1 cellular context compared by ENCODE assay signal in the genomic region with DNA sequence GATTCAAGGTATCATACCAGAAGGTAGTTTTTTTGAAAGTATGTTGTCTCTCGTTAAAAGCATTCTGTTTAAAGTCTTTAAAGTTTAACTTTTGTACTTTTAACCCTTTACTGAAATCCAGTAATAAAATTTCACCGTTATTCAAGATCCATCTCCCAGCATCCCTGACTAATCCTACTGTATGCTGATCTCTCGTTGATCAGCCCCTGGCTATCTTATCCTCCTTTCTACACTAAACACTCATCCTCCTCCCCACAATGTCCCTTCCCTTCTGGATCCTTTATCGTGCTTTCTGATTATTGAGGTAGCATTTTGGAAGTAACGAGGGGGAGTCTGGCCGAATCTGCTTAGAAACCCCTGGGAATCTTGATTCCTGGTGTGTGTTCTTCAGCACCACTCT.
TF ChIP-seq lines count a peak whose summit lies in the region.

No MANE protein-coding gene starts in this region.

TF ChIP-seq in HepG2, 621 proteins besides CTCF, POLR2A, EP300 and RAD21:
- TF ChIP-seq, protein P1, sequence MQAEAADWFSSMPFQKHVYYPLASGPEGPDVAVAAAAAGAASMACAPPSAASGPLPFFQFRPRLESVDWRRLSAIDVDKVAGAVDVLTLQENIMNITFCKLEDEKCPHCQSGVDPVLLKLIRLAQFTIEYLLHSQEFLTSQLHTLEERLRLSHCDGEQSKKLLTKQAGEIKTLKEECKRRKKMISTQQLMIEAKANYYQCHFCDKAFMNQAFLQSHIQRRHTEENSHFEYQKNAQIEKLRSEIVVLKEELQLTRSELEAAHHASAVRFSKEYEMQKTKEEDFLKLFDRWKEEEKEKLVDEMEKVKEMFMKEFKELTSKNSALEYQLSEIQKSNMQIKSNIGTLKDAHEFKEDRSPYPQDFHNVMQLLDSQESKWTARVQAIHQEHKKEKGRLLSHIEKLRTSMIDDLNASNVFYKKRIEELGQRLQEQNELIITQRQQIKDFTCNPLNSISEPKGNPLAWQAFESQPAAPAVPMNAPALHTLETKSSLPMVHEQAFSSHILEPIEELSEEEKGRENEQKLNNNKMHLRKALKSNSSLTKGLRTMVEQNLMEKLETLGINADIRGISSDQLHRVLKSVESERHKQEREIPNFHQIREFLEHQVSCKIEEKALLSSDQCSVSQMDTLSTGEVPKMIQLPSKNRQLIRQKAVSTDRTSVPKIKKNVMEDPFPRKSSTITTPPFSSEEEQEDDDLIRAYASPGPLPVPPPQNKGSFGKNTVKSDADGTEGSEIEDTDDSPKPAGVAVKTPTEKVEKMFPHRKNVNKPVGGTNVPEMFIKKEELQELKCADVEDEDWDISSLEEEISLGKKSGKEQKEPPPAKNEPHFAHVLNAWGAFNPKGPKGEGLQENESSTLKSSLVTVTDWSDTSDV (CRISPR knock-in tag; IDR thresholded peaks at IDR 0.05): no peak
- TF ChIP-seq ZNF672 (CRISPR knock-in tag; IDR thresholded peaks at IDR 0.05): no peak
- TF ChIP-seq, protein P2, sequence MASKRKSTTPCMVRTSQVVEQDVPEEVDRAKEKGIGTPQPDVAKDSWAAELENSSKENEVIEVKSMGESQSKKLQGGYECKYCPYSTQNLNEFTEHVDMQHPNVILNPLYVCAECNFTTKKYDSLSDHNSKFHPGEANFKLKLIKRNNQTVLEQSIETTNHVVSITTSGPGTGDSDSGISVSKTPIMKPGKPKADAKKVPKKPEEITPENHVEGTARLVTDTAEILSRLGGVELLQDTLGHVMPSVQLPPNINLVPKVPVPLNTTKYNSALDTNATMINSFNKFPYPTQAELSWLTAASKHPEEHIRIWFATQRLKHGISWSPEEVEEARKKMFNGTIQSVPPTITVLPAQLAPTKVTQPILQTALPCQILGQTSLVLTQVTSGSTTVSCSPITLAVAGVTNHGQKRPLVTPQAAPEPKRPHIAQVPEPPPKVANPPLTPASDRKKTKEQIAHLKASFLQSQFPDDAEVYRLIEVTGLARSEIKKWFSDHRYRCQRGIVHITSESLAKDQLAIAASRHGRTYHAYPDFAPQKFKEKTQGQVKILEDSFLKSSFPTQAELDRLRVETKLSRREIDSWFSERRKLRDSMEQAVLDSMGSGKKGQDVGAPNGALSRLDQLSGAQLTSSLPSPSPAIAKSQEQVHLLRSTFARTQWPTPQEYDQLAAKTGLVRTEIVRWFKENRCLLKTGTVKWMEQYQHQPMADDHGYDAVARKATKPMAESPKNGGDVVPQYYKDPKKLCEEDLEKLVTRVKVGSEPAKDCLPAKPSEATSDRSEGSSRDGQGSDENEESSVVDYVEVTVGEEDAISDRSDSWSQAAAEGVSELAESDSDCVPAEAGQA (IDR thresholded peaks at IDR 0.05; ENCODE audit: low read depth): no peak
- TF ChIP-seq, protein P2 (CRISPR knock-in tag; IDR thresholded peaks at IDR 0.05; ENCODE audit: borderline replicate concordance): no peak
- TF ChIP-seq KAT2B (IDR thresholded peaks at IDR 0.05; ENCODE audit: borderline replicate concordance, low read depth, low read length): no peak
- TF ChIP-seq, protein P3, sequence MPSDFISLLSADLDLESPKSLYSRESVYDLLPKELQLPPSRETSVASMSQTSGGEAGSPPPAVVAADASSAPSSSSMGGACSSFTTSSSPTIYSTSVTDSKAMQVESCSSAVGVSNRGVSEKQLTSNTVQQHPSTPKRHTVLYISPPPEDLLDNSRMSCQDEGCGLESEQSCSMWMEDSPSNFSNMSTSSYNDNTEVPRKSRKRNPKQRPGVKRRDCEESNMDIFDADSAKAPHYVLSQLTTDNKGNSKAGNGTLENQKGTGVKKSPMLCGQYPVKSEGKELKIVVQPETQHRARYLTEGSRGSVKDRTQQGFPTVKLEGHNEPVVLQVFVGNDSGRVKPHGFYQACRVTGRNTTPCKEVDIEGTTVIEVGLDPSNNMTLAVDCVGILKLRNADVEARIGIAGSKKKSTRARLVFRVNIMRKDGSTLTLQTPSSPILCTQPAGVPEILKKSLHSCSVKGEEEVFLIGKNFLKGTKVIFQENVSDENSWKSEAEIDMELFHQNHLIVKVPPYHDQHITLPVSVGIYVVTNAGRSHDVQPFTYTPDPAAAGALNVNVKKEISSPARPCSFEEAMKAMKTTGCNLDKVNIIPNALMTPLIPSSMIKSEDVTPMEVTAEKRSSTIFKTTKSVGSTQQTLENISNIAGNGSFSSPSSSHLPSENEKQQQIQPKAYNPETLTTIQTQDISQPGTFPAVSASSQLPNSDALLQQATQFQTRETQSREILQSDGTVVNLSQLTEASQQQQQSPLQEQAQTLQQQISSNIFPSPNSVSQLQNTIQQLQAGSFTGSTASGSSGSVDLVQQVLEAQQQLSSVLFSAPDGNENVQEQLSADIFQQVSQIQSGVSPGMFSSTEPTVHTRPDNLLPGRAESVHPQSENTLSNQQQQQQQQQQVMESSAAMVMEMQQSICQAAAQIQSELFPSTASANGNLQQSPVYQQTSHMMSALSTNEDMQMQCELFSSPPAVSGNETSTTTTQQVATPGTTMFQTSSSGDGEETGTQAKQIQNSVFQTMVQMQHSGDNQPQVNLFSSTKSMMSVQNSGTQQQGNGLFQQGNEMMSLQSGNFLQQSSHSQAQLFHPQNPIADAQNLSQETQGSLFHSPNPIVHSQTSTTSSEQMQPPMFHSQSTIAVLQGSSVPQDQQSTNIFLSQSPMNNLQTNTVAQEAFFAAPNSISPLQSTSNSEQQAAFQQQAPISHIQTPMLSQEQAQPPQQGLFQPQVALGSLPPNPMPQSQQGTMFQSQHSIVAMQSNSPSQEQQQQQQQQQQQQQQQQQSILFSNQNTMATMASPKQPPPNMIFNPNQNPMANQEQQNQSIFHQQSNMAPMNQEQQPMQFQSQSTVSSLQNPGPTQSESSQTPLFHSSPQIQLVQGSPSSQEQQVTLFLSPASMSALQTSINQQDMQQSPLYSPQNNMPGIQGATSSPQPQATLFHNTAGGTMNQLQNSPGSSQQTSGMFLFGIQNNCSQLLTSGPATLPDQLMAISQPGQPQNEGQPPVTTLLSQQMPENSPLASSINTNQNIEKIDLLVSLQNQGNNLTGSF (CRISPR knock-in tag; IDR thresholded peaks at IDR 0.05): no peak
- TF ChIP-seq, protein P4, sequence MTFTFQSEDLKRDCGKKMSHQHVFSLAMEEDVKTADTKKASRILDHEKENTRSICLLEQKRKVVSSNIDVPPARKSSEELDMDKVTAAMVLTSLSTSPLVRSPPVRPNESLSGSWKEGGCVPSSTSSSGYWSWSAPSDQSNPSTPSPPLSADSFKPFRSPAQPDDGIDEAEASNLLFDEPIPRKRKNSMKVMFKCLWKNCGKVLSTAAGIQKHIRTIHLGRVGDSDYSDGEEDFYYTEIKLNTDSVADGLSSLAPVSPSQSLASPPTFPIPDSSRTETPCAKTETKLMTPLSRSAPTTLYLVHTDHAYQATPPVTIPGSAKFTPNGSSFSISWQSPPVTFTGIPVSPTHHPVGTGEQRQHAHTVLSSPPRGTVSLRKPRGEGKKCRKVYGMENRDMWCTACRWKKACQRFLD (CRISPR knock-in tag; IDR thresholded peaks at IDR 0.05; ENCODE audit: borderline replicate concordance): no peak
- TF ChIP-seq PLRG1 (conservative IDR thresholded peaks at IDR 0.05): no peak
- TF ChIP-seq, protein P5, sequence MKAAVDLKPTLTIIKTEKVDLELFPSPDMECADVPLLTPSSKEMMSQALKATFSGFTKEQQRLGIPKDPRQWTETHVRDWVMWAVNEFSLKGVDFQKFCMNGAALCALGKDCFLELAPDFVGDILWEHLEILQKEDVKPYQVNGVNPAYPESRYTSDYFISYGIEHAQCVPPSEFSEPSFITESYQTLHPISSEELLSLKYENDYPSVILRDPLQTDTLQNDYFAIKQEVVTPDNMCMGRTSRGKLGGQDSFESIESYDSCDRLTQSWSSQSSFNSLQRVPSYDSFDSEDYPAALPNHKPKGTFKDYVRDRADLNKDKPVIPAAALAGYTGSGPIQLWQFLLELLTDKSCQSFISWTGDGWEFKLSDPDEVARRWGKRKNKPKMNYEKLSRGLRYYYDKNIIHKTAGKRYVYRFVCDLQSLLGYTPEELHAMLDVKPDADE (CRISPR knock-in tag; IDR thresholded peaks at IDR 0.05): no peak
- no peak for TF ChIP-seq BCL6 (CRISPR knock-in tag; IDR thresholded peaks at IDR 0.05)
- no peak for TF ChIP-seq FLYWCH1 (CRISPR knock-in tag; IDR thresholded peaks at IDR 0.05)
